ENCODE assay signal across 24 cellular contexts in genomic region chr7:46619723-46620310, GRCh38.
DNase-seq lines count a peak whose midpoint lies in the region; TF ChIP-seq lines count a peak whose summit lies in the region.
"Had no signal": no experiment of that assay in that cellular context is flagged by ENCODE, and none has a peak within 500 bp of the region (broad histone marks: within the 10 kb centered on the region; RNA-seq: fewer than 3 reads in every experiment).

No MANE protein-coding gene starts in this region.

- H3K9ac ChIP-seq in mesenchymal stem cell (ENCODE audit: low read length) (no peak overlapping the region), SK-N-SH (no peak overlapping the region)
- H3K9ac ChIP-seq: BLaER1 treated with 17β-estradiol and CSF1 and Interleukin-3, amounts not matched to agents 10 nM and 100 nM had no signal

- no peak overlapping the region for H2BK15ac ChIP-seq in mesenchymal stem cell (ENCODE audit: low read depth, poor library complexity, severe bottlenecking)

- H3F3A ChIP-seq in SK-N-SH (replicated peaks; ENCODE audit: insufficient read depth), result no peaks in the 10 kb centered on the region

- peak overlapping the region in 1 of 2 experiments; percentile 66 for H2BK12ac ChIP-seq in mesenchymal stem cell (ENCODE audit: low read length in 2 of 2)

- POLR2A ChIA-PET in SK-N-SH (lab: Yijun Ruan, JAX), result no interaction called here

- no peaks in the 10 kb centered on the region for H3K9me3 Mint-ChIP-seq in HFFc6

- H3K27ac Mint-ChIP-seq in HFFc6, result no peak overlapping the region
- H3K27ac Mint-ChIP-seq: CD4-positive, alpha-beta memory T cell had no signal

- no peaks in the 10 kb centered on the region for H3K36me3 Mint-ChIP-seq in HFFc6 (ENCODE audit: low read depth)
- H3K36me3 Mint-ChIP-seq: CD4-positive, alpha-beta memory T cell had no signal

- no peak overlapping the region for H3K4me3 Mint-ChIP-seq in HFFc6
- H3K4me3 Mint-ChIP-seq: CD4-positive, alpha-beta memory T cell had no signal

- in situ Hi-C loops in ACHN (cut with HindIII; ENCODE audit: low pct_ligation_motif_present, low pct_unique_long_range_greater_than_20kb, low sequenced_read_pairs), result no loop called here

- H3K4me1 Mint-ChIP-seq in HFFc6 (ENCODE audit: low read depth), result no peaks in the 10 kb centered on the region
- H3K4me1 Mint-ChIP-seq: CD4-positive, alpha-beta memory T cell had no signal

- DNase-seq in cardiac muscle cell (ENCODE audit: low read depth in 1 of 2, low spot score in 1 of 2), result peak in 1 of 2 donors; percentile 16
- no peak for DNase-seq in cardiac septum (ENCODE audit: low spot score)
- DNase-seq in dedifferentiated amniotic fluid mesenchymal stem cell (ENCODE audit: extremely low spot score), result peak; percentile 36
- DNase-seq in mesenchymal stem cell, result peak; percentile 19
- DNase-seq in ACHN, result no peak
- no peak for DNase-seq in NCI-H526 (lab: John Stamatoyannopoulos, UW)
- DNase-seq in SK-N-SH, result no peak
- no peak for DNase-seq in HFFc6
- DNase-seq: Caco-2; CD4-positive, alpha-beta memory T cell; DMS 273 treated with DMSO at 0.1 percent for 48 hours; DMS79 treated with DMSO at 0.1 percent for 48 hours; GOT3; Kasumi-1; MG63; NCI-H1048; NCI-H1417 treated with DMSO at 0.1 percent for 48 hours; NCI-H187 treated with DMSO at 0.1 percent for 48 hours; NCI-H510A; NCI-H748 treated with DMSO at 0.1 percent for 48 hours; SIG-M5 had no signal

- TF ChIP-seq CTCF in cardiac muscle cell (IDR thresholded peaks at IDR 0.05; ENCODE audit: low read depth, low read length), result no peak
- no peak for TF ChIP-seq CTCF in SK-N-SH (IDR thresholded peaks at IDR 0.05)
- no peak for TF ChIP-seq CTCF in HFFc6 (IDR thresholded peaks at IDR 0.05)

- H4K20me1 ChIP-seq in SK-N-SH (ENCODE audit: insufficient read depth), result no peaks in the 10 kb centered on the region
- H4K20me1 ChIP-seq: BLaER1 treated with 17β-estradiol and CSF1 and Interleukin-3, amounts not matched to agents 10 nM and 100 nM had no signal

- H3K79me1 ChIP-seq in mesenchymal stem cell (replicated peaks; ENCODE audit: low read length, poor library complexity, severe bottlenecking), result no peaks in the 10 kb centered on the region

- H2BK120ac ChIP-seq in mesenchymal stem cell (ENCODE audit: low read depth, low read length), result no peak overlapping the region

- H3K27ac ChIP-seq in cardiac muscle cell (peak overlapping the region; percentile 24), mesenchymal stem cell (ENCODE audit: low read length, poor library complexity, severe bottlenecking) (no peak overlapping the region), SK-N-SH (ENCODE audit: low read depth in 2 of 2, low read length in 1 of 2) (no peak overlapping the region)
- H3K27ac ChIP-seq: 22Rv1; BLaER1 treated with 17β-estradiol and CSF1 and Interleukin-3, amounts not matched to agents 10 nM and 100 nM had no signal

- TF ChIP-seq EP300 in SK-N-SH (IDR thresholded peaks at IDR 0.05; ENCODE audit: borderline replicate concordance in 1 of 2, low read depth in 1 of 2, low read length in 1 of 2), result no peak

- intact Hi-C loops in cardiac septum (cut with DNase I), result no loop called here

- H4K8ac ChIP-seq in mesenchymal stem cell (ENCODE audit: low read length), result no peak overlapping the region

- H3K4me3 ChIP-seq in cardiac muscle cell, result no peak overlapping the region
- no peak overlapping the region for H3K4me3 ChIP-seq in mesenchymal stem cell (ENCODE audit: insufficient read depth in 1 of 2, low read depth in 1 of 2, low read length in 2 of 2)
- no peak overlapping the region for H3K4me3 ChIP-seq in SK-N-SH (ENCODE audit: low read depth in 2 of 2, low read length in 1 of 2)
- H3K4me3 ChIP-seq: BLaER1 treated with 17β-estradiol and CSF1 and Interleukin-3, amounts not matched to agents 10 nM and 100 nM; GM12878; MG63 had no signal

- H3K27me3 ChIP-seq in cardiac muscle cell (no peaks in the 10 kb centered on the region), mesenchymal stem cell (ENCODE audit: control insufficient read depth in 1 of 2, insufficient read depth in 1 of 2, low read length in 2 of 2) (no peaks in the 10 kb centered on the region), SK-N-SH (ENCODE audit: insufficient read depth) (no peaks in the 10 kb centered on the region)
- H3K27me3 ChIP-seq: BLaER1 treated with 17β-estradiol and CSF1 and Interleukin-3, amounts not matched to agents 10 nM and 100 nM; MG63 had no signal

- WGBS in mesenchymal stem cell, result 50% methylated on average over 3 of the region's 3 CpGs
- WGBS in SK-N-SH (ENCODE audit: low lambda C conversion rate), result 66% methylated on average over 3 of the region's 3 CpGs

- peak overlapping the region; percentile 67 for H2AFZ ChIP-seq in mesenchymal stem cell (ENCODE audit: low read depth, low read length)
- no peak overlapping the region for H2AFZ ChIP-seq in SK-N-SH (ENCODE audit: low read depth)

- H3K4me1 ChIP-seq in cardiac muscle cell (ENCODE audit: low read depth), result peaks cover 10% of the 10 kb centered on the region
- no peaks in the 10 kb centered on the region for H3K4me1 ChIP-seq in mesenchymal stem cell (ENCODE audit: control insufficient read depth, insufficient read depth, low read depth, low read length)
- no peaks in the 10 kb centered on the region for H3K4me1 ChIP-seq in SK-N-SH (ENCODE audit: control insufficient read depth in 1 of 2, insufficient read depth in 2 of 2, low read depth in 1 of 2, low read length in 1 of 2)
- H3K4me1 ChIP-seq: BLaER1 treated with 17β-estradiol and CSF1 and Interleukin-3, amounts not matched to agents 10 nM and 100 nM; Caco-2 had no signal

- H3K79me2 ChIP-seq in SK-N-SH (ENCODE audit: insufficient read depth), result no peaks in the 10 kb centered on the region

- H3K23ac ChIP-seq in mesenchymal stem cell (ENCODE audit: low read length in 2 of 2), result no peak overlapping the region

- H2AK5ac ChIP-seq in mesenchymal stem cell (ENCODE audit: low read length, severe bottlenecking), result no peak overlapping the region

- H4K91ac ChIP-seq in mesenchymal stem cell (ENCODE audit: low read length), result no peak overlapping the region

- H3K9me3 ChIP-seq in cardiac muscle cell (ENCODE audit: low read depth), result no peaks in the 10 kb centered on the region
- H3K9me3 ChIP-seq in mesenchymal stem cell (ENCODE audit: control insufficient read depth, low read length), result no peaks in the 10 kb centered on the region
- H3K9me3 ChIP-seq in SK-N-SH, result no peaks in the 10 kb centered on the region
- H3K9me3 ChIP-seq: Caco-2, MG63 had no signal

- no peak overlapping the region for H3K14ac ChIP-seq in mesenchymal stem cell (ENCODE audit: low read length in 2 of 2)

- no peak overlapping the region for H2BK5ac ChIP-seq in mesenchymal stem cell (ENCODE audit: low read depth, low read length, poor library complexity, severe bottlenecking)

- CTCF ChIA-PET in SK-N-SH (lab: Yijun Ruan, JAX), result no interaction called here

- H3K4me2 ChIP-seq in mesenchymal stem cell (ENCODE audit: low read length, poor library complexity, severe bottlenecking) (no peak overlapping the region), SK-N-SH (no peak overlapping the region)
- H3K4me2 ChIP-seq: BLaER1 treated with 17β-estradiol and CSF1 and Interleukin-3, amounts not matched to agents 10 nM and 100 nM had no signal

- H3K9me2 ChIP-seq in SK-N-SH, result no peaks in the 10 kb centered on the region

- H3K18ac ChIP-seq in mesenchymal stem cell (ENCODE audit: low read depth in 1 of 2, low read length in 2 of 2), result peak overlapping the region in 1 of 2 experiments; percentile 50

- H3K36me3 ChIP-seq in cardiac muscle cell (no peaks in the 10 kb centered on the region), mesenchymal stem cell (ENCODE audit: control insufficient read depth in 1 of 2, insufficient read depth in 2 of 2, low read depth in 1 of 2, low read length in 2 of 2) (no peaks in the 10 kb centered on the region), SK-N-SH (replicated peaks in 1 of 2; ENCODE audit: control insufficient read depth in 1 of 2, insufficient read depth in 2 of 2, low read length in 1 of 2) (no peaks in the 10 kb centered on the region)
- H3K36me3 ChIP-seq: BLaER1 treated with 17β-estradiol and CSF1 and Interleukin-3, amounts not matched to agents 10 nM and 100 nM; MG63 had no signal

- TF ChIP-seq RAD21 in SK-N-SH (IDR thresholded peaks at IDR 0.05; ENCODE audit: low read length), result no peak

- H3K27me3 Mint-ChIP-seq in HFFc6 (ENCODE audit: insufficient read depth), result no peaks in the 10 kb centered on the region; the same call in 1 of the 2 replicates

- H3K4ac ChIP-seq in mesenchymal stem cell (ENCODE audit: low read depth in 1 of 2, low read length in 2 of 2), result peak overlapping the region in 1 of 2 experiments; percentile 68

TF ChIP-seq in SK-N-SH, 30 proteins besides CTCF, POLR2A, EP300 and RAD21 (continues in another document):
- TF ChIP-seq POLR2AphosphoS5 (IDR thresholded peaks at IDR 0.05; ENCODE audit: low read depth, low read length) (no peak), FOXM1 (IDR thresholded peaks at IDR 0.05; ENCODE audit: low read depth) (no peak), TAF1 (IDR thresholded peaks at IDR 0.05; ENCODE audit: borderline replicate concordance, low read depth, low read length) (no peak), IRF3 (IDR thresholded peaks at IDR 0.05; ENCODE audit: low read depth, low read length) (no peak), FOXJ3 (CRISPR knock-in tag; IDR thresholded peaks at IDR 0.05) (no peak), JUND (IDR thresholded peaks at IDR 0.05) (no peak)

Comparison
In these comparisons a context has a peak if more than half of its experiments do, and no peak if none do; other contexts are left out.
1. DNase-seq: peak in dedifferentiated amniotic fluid mesenchymal stem cell (single experiment) and mesenchymal stem cell (single experiment); none in cardiac septum (single experiment), ACHN (single experiment), NCI-H526 (0 of 2), SK-N-SH (single experiment) and HFFc6 (single experiment).